In genomic region chr16:79131676-79132075, GRCh38 we compare ENCODE assay signal across 37 cellular contexts.
DNase-seq lines count a peak whose midpoint lies in the region; ATAC-seq, FAIRE-seq and TF ChIP-seq lines count a peak whose summit lies in the region.
"Had no signal": no experiment of that assay in that cellular context is flagged by ENCODE, and none has a peak within 500 bp of the region (broad histone marks: within the 10 kb centered on the region; RNA-seq: fewer than 3 reads in every experiment).

No MANE protein-coding gene starts in this region.

- H3K9me1 ChIP-seq in K562 (ENCODE audit: control insufficient read depth, insufficient read depth, low read length), result no peaks in the 10 kb centered on the region

- TF ChIP-seq CTCF in HepG2 (CRISPR knock-in tag; IDR thresholded peaks at IDR 0.05), result no peak
- no peak for TF ChIP-seq CTCF in right lobe of liver (IDR thresholded peaks at IDR 0.05)
- TF ChIP-seq CTCF in HEK293 (tag by site-specific recombination; IDR thresholded peaks at IDR 0.05), result no peak
- TF ChIP-seq CTCF in K562 (IDR thresholded peaks at IDR 0.05 in 2 of 3, conservative IDR thresholded peaks at IDR 0.05 in 1 of 3; ENCODE audit: insufficient read depth in 2 of 3, low read depth in 1 of 3, low read length in 3 of 3), result no peak
- no peak for TF ChIP-seq CTCF in nephron (IDR thresholded peaks at IDR 0.05; ENCODE audit: unreplicated experiment in 3 of 3)

- 39% methylated on average over 4 of the region's 4 CpGs for WGBS in HepG2 (ENCODE audit: low lambda C conversion rate)
- 89% methylated on average over 4 of the region's 4 CpGs for WGBS in right lobe of liver (ENCODE audit: insufficient coverage, low coverage, low lambda C conversion rate, missing lambda C conversion rate)
- WGBS in K562 (ENCODE audit: insufficient coverage, low coverage, missing lambda C conversion rate), result 0% methylated on average over 4 of the region's 4 CpGs
- WGBS in small intestine, 3 donors, result 91 to 96% (median 94%) methylated on average over 4 of the region's 4 CpGs

- TF ChIP-seq EP300 in HepG2 (IDR thresholded peaks at IDR 0.05; ENCODE audit: low read depth in 2 of 2, low read length in 2 of 2) (no peak), HepG2 (CRISPR knock-in tag; IDR thresholded peaks at IDR 0.05; ENCODE audit: borderline replicate concordance) (no peak), K562 (IDR thresholded peaks at IDR 0.05; ENCODE audit: low read length) (no peak)

- H3K9ac ChIP-seq in HepG2 (ENCODE audit: insufficient read depth, low read depth, low read length) (no peak overlapping the region), K562 (ENCODE audit: insufficient read depth in 1 of 2, low read depth in 2 of 2, low read length in 2 of 2) (no peak overlapping the region), Karpas-422 (ENCODE audit: low read length) (no peak overlapping the region)
- H3K9ac ChIP-seq: BLaER1; BLaER1 treated with 17β-estradiol and CSF1 and Interleukin-3, amounts not matched to agents 10 nM and 100 nM had no signal

- CTCF ChIA-PET in HepG2 (lab: Yijun Ruan, JAX; ENCODE audit: low intra/inter-chr PET ratio, low total read pairs) (no interaction called here), HEK293 (lab: Yijun Ruan, JAX) (no interaction called here), K562 (lab: Yijun Ruan, JAX; ENCODE audit: low intra/inter-chr PET ratio) (no interaction called here)

- ATAC-seq in HepG2 (no peak), right lobe of liver (no peak), K562 (no peak), Right ventricle myocardium inferior (no peak)
- ATAC-seq: A549; CD8-positive, alpha-beta T cell had no signal

- H3K4me1 Mint-ChIP-seq in nephron, result peaks cover 30% of the 10 kb centered on the region
- H3K4me1 Mint-ChIP-seq: B cell; CD4-positive, alpha-beta memory T cell; CD4-positive, CD25-positive, alpha-beta regulatory T cell; CD8-positive, alpha-beta memory T cell had no signal

- no peaks in the 10 kb centered on the region; a peak in 1 of 5 replicates for H3K27me3 ChIP-seq in HepG2 (ENCODE audit: control insufficient read depth in 1 of 2, insufficient read depth in 2 of 2, low read length in 2 of 2)
- H3K27me3 ChIP-seq in right lobe of liver, result no peaks in the 10 kb centered on the region
- H3K27me3 ChIP-seq in K562 (ENCODE audit: control insufficient read depth in 2 of 2, insufficient read depth in 2 of 2, low read length in 2 of 2), result no peaks in the 10 kb centered on the region; a peak in 1 of 5 replicates
- H3K27me3 ChIP-seq in Karpas-422 (ENCODE audit: low read length), result no peaks in the 10 kb centered on the region
- H3K27me3 ChIP-seq in small intestine (ENCODE audit: control insufficient read depth in 2 of 2, insufficient read depth in 2 of 2, low read length in 2 of 2), result no peaks in the 10 kb centered on the region
- H3K27me3 ChIP-seq: BE2C; BLaER1; BLaER1 treated with 17β-estradiol and CSF1 and Interleukin-3, amounts not matched to agents 10 nM and 100 nM had no signal

- H3K4me3 ChIP-seq in HepG2 (replicated peaks in 1 of 3; ENCODE audit: insufficient read depth in 1 of 3, low read depth in 2 of 3, low read length in 3 of 3), result no peak overlapping the region
- no peak overlapping the region for H3K4me3 ChIP-seq in right lobe of liver
- no peak overlapping the region for H3K4me3 ChIP-seq in HEK293 (ENCODE audit: low read depth, low read length)
- no peak overlapping the region for H3K4me3 ChIP-seq in K562
- no peak overlapping the region for H3K4me3 ChIP-seq in Karpas-422 (ENCODE audit: low read length)
- H3K4me3 ChIP-seq in small intestine (ENCODE audit: low read depth in 1 of 2, low read length in 2 of 2), result no peak overlapping the region
- H3K4me3 ChIP-seq: A549; BLaER1; BLaER1 treated with 17β-estradiol and CSF1 and Interleukin-3, amounts not matched to agents 10 nM and 100 nM had no signal

- H3K27me3 Mint-ChIP-seq in nephron (ENCODE audit: low read depth), result no peaks in the 10 kb centered on the region
- H3K27me3 Mint-ChIP-seq: CD4-positive, alpha-beta memory T cell; CD4-positive, alpha-beta T cell; CD4-positive, CD25-positive, alpha-beta regulatory T cell; CD8-positive, alpha-beta memory T cell had no signal

- no peak overlapping the region for H2AFZ ChIP-seq in HepG2 (ENCODE audit: low read length)
- H2AFZ ChIP-seq in K562 (ENCODE audit: low read depth, low read length), result no peak overlapping the region
- H2AFZ ChIP-seq in Karpas-422 (ENCODE audit: low read length), result no peak overlapping the region

- TF ChIP-seq RAD21 in HepG2 (CRISPR knock-in tag; IDR thresholded peaks at IDR 0.05) (no peak), K562 (CRISPR knock-in tag; conservative IDR thresholded peaks at IDR 0.05 in 1 of 2, IDR thresholded peaks at IDR 0.05 in 1 of 2) (no peak)

- H3K36me3 Mint-ChIP-seq in nephron (ENCODE audit: low read depth), result no peaks in the 10 kb centered on the region
- H3K36me3 Mint-ChIP-seq: CD14-positive monocyte; CD4-positive, alpha-beta memory T cell; CD4-positive, CD25-positive, alpha-beta regulatory T cell; CD8-positive, alpha-beta T cell had no signal

- in situ Hi-C loops in HepG2 (cut with HindIII; ENCODE audit: extremely low pct_ligation_motif_present, low pct_unique_long_range_greater_than_20kb) (no loop called here), K562 (cut with MboI) (no loop called here)

- no TSS peak for BruUV-seq in HepG2 (replicated peaks; lab: Mats Ljungman, UMichigan)
- BruUV-seq in K562 (replicated peaks; lab: Mats Ljungman, UMichigan), result no TSS peak

- H3K4me3 Mint-ChIP-seq in nephron, result no peak overlapping the region
- H3K4me3 Mint-ChIP-seq: B cell; CD4-positive, alpha-beta memory T cell; CD4-positive, alpha-beta T cell; CD4-positive, CD25-positive, alpha-beta regulatory T cell; CD8-positive, alpha-beta memory T cell; CD8-positive, alpha-beta T cell had no signal

- no peaks in the 10 kb centered on the region for H3K36me3 ChIP-seq in HepG2 (replicated peaks in 1 of 2; ENCODE audit: control insufficient read depth in 1 of 2, insufficient read depth in 2 of 2, low read length in 2 of 2)
- no peaks in the 10 kb centered on the region for H3K36me3 ChIP-seq in right lobe of liver
- no peaks in the 10 kb centered on the region for H3K36me3 ChIP-seq in HEK293 (ENCODE audit: control insufficient read depth in 2 of 2, insufficient read depth in 1 of 2, low read length in 2 of 2)
- no peaks in the 10 kb centered on the region for H3K36me3 ChIP-seq in K562 (ENCODE audit: control insufficient read depth, insufficient read depth, low read length)
- H3K36me3 ChIP-seq in Karpas-422 (ENCODE audit: insufficient read depth, low read length), result no peaks in the 10 kb centered on the region
- no peaks in the 10 kb centered on the region for H3K36me3 ChIP-seq in small intestine (ENCODE audit: control insufficient read depth in 2 of 2, insufficient read depth in 2 of 2, low read length in 2 of 2)
- H3K36me3 ChIP-seq: BE2C; BLaER1; BLaER1 treated with 17β-estradiol and CSF1 and Interleukin-3, amounts not matched to agents 10 nM and 100 nM had no signal

- H3K79me2 ChIP-seq in HepG2 (ENCODE audit: insufficient read depth, low read length) (no peaks in the 10 kb centered on the region), K562 (ENCODE audit: control insufficient read depth, insufficient read depth, low read length) (no peaks in the 10 kb centered on the region), Karpas-422 (ENCODE audit: low read length) (no peaks in the 10 kb centered on the region)

- H3K27ac ChIP-seq in HepG2 (ENCODE audit: extremely low read length, insufficient read depth, low read length) (no peak overlapping the region), right lobe of liver (no peak overlapping the region), HEK293 (ENCODE audit: extremely low read depth, low read depth, low read length) (no peak overlapping the region), K562 (ENCODE audit: extremely low read depth, low read depth, low read length) (no peak overlapping the region), Karpas-422 (ENCODE audit: low read length) (no peak overlapping the region), small intestine (ENCODE audit: low read depth in 1 of 2, low read length in 1 of 2) (no peak overlapping the region)
- H3K27ac ChIP-seq: 22Rv1; A549; BLaER1; BLaER1 treated with 17β-estradiol and CSF1 and Interleukin-3, amounts not matched to agents 10 nM and 100 nM; C4-2B had no signal

- peak overlapping the region; percentile 14 to 77 (median 46) for H3K27ac Mint-ChIP-seq in nephron
- H3K27ac Mint-ChIP-seq: B cell; CD4-positive, alpha-beta T cell; CD4-positive, CD25-positive, alpha-beta regulatory T cell; CD8-positive, alpha-beta T cell had no signal

- peaks cover 10% of the 10 kb centered on the region for H3K9me3 Mint-ChIP-seq in nephron
- H3K9me3 Mint-ChIP-seq: CD4-positive, alpha-beta T cell; CD8-positive, alpha-beta memory T cell; CD8-positive, alpha-beta T cell had no signal

- H4K20me1 ChIP-seq in HepG2 (ENCODE audit: insufficient read depth, low read length) (no peaks in the 10 kb centered on the region), K562 (replicated peaks; ENCODE audit: control insufficient read depth, insufficient read depth, low read length) (no peaks in the 10 kb centered on the region), Karpas-422 (ENCODE audit: insufficient read depth, low read depth, low read length) (no peaks in the 10 kb centered on the region)
- H4K20me1 ChIP-seq: BLaER1; BLaER1 treated with 17β-estradiol and CSF1 and Interleukin-3, amounts not matched to agents 10 nM and 100 nM had no signal

- intact Hi-C loops in HepG2 (cut with micrococcal nuclease; ENCODE audit: unreplicated experiment) (no loop called here), right lobe of liver (cut with DNase I) (no loop called here), K562 (cut with micrococcal nuclease) (no loop called here), Right ventricle myocardium inferior (cut with DNase I) (no loop called here)

- H3K4me2 ChIP-seq in HepG2 (ENCODE audit: low read depth, low read length) (no peak overlapping the region), K562 (ENCODE audit: insufficient read depth, low read length) (no peak overlapping the region), Karpas-422 (ENCODE audit: low read depth, low read length, poor library complexity, severe bottlenecking) (no peak overlapping the region)
- H3K4me2 ChIP-seq: A549; BLaER1; BLaER1 treated with 17β-estradiol and CSF1 and Interleukin-3, amounts not matched to agents 10 nM and 100 nM had no signal

- FAIRE-seq in HepG2 (lab: Jason Lieb, UNC) (no peak), K562 (lab: Jason Lieb, UNC) (no peak), small intestine (lab: Jason Lieb, UNC) (no peak)
- FAIRE-seq: A204.1, A549, D721Med had no signal

- no peak for DNase-seq in HepG2 (ENCODE audit: low spot score)
- no peak for DNase-seq in right lobe of liver
- no peak for DNase-seq in K562 (ENCODE audit: extremely low read depth in 1 of 4, low spot score in 3 of 4)
- no peak for DNase-seq in Karpas-422
- DNase-seq in Right ventricle myocardium inferior (ENCODE audit: missing footprints), result no peak
- DNase-seq in small intestine, result no peak
- DNase-seq: 8988T; ACHN; AML-193; BE2C; C1 segment of cervical spinal cord; Caco-2; Calu3; CD4-positive, alpha-beta memory T cell; CD4-positive, alpha-beta T cell; CD4-positive, CD25-positive, alpha-beta regulatory T cell; CD8-positive, alpha-beta memory T cell; CD8-positive, alpha-beta T cell; COR-L47; DMS 273 treated with DMSO at 0.1 percent for 48 hours; DMS153; DMS53; DMS79; DMS79 treated with DMSO at 0.1 percent for 48 hours; DND-41; EL had no signal

- peaks cover 8% of the 10 kb centered on the region for H3K4me1 ChIP-seq in HepG2 (ENCODE audit: insufficient read depth, low read length)
- no peaks in the 10 kb centered on the region for H3K4me1 ChIP-seq in right lobe of liver
- no peaks in the 10 kb centered on the region for H3K4me1 ChIP-seq in HEK293 (ENCODE audit: control insufficient read depth, insufficient read depth, low read length)
- H3K4me1 ChIP-seq in K562 (replicated peaks in 1 of 2; ENCODE audit: control insufficient read depth in 2 of 2, insufficient read depth in 2 of 2, low read length in 2 of 2), result no peaks in the 10 kb centered on the region
- H3K4me1 ChIP-seq in Karpas-422 (ENCODE audit: low read length), result no peaks in the 10 kb centered on the region
- H3K4me1 ChIP-seq in small intestine (ENCODE audit: control insufficient read depth in 2 of 2, insufficient read depth in 1 of 2, low read depth in 1 of 2, low read length in 1 of 2), result no peaks in the 10 kb centered on the region
- H3K4me1 ChIP-seq: A549, BE2C, BLaER1, Caco-2 had no signal

- peaks cover 8% of the 10 kb centered on the region for H3K9me3 ChIP-seq in HepG2 (ENCODE audit: low read length)
- no peaks in the 10 kb centered on the region for H3K9me3 ChIP-seq in right lobe of liver
- H3K9me3 ChIP-seq in HEK293 (ENCODE audit: control insufficient read depth, insufficient read depth, low read depth, low read length), result no peaks in the 10 kb centered on the region
- no peaks in the 10 kb centered on the region for H3K9me3 ChIP-seq in K562 (replicated peaks; ENCODE audit: control insufficient read depth, insufficient read depth, low read depth, low read length)
- H3K9me3 ChIP-seq in Karpas-422 (ENCODE audit: low read length), result no peaks in the 10 kb centered on the region
- H3K9me3 ChIP-seq in small intestine (ENCODE audit: control insufficient read depth, low read depth), result no peaks in the 10 kb centered on the region
- H3K9me3 ChIP-seq: A549, BE2C had no signal

- POLR2A ChIA-PET in HepG2 (lab: Yijun Ruan, JAX) (no interaction called here), HEK293 (lab: Yijun Ruan, JAX) (no interaction called here), K562 (lab: Yijun Ruan, JAX) (interaction anchor here (0.6 kb wide), 1 partner anchor 134 kb away, joined by 3 read pairs; no protein-coding TSS in a partner anchor)

- H3K9me2 ChIP-seq in Karpas-422 (replicated peaks; ENCODE audit: insufficient read depth, low read length), result no peaks in the 10 kb centered on the region

- TF ChIP-seq POLR2A in HepG2 (IDR thresholded peaks at IDR 0.05; ENCODE audit: insufficient read depth in 1 of 2, low read depth in 2 of 2, low read length in 2 of 2) (no peak), right lobe of liver (IDR thresholded peaks at IDR 0.05) (no peak), K562 (conservative IDR thresholded peaks at IDR 0.05) (no peak)

Comparison
In these comparisons a context has a peak if more than half of its experiments do, and no peak if none do; other contexts are left out.
1. Of the 241 proteins assayed by ChIP-seq in both HepG2 and K562: peak only in HepG2: none; only in K562: none; in both: ZNF431; in neither: 240.